In genomic region chr9:135342206-135343130, GRCh38 we compare ENCODE assay signal across 15 cellular contexts.
"Had no signal": no experiment of that assay in that cellular context is flagged by ENCODE, and none has a peak within 500 bp of the region (broad histone marks: within the 10 kb centered on the region; RNA-seq: fewer than 3 reads in every experiment).

No MANE protein-coding gene starts in this region.

- H3K36me3 Mint-ChIP-seq: activated naive CD8-positive, alpha-beta T cell treated with anti-CD3 and anti-CD28 coated beads for 36 hours; immature natural killer cell; naive B cell; T-cell had no signal

- H3K4me3 ChIP-seq: tibial nerve, vagina had no signal

- H3K4me1 Mint-ChIP-seq: activated naive CD8-positive, alpha-beta T cell treated with anti-CD3 and anti-CD28 coated beads for 36 hours; immature natural killer cell; naive B cell; T-cell had no signal

- H3K27ac ChIP-seq: tibial nerve, vagina had no signal

- H3K9me3 ChIP-seq: tibial nerve, vagina had no signal

- H3K36me3 ChIP-seq: tibial nerve, vagina had no signal

- H3K27me3 ChIP-seq: vagina had no signal

- H3K4me3 Mint-ChIP-seq: activated naive CD8-positive, alpha-beta T cell treated with anti-CD3 and anti-CD28 coated beads for 36 hours; endodermal cell; immature natural killer cell; naive B cell; T-cell had no signal

- DNase-seq: activated CD4-positive, CD25-positive, alpha-beta regulatory T cell treated with anti-CD3 and anti-CD28 coated beads, Interleukin-2, amount 50 U/mL, for 72 hours; activated effector memory CD4-positive, alpha-beta T cell treated with Interleukin-2 at 50 U/mL for 16 hours; activated naive CD8-positive, alpha-beta T cell treated with anti-CD3 and anti-CD28 coated beads for 36 hours; anterior cingulate cortex; immature natural killer cell; naive B cell; small intestine; stimulated activated CD4-positive, alpha-beta T cell treated with anti-CD3 and anti-CD28 coated beads, Interleukin-4, amount 100 ng/mL, for 4 hours; stimulated activated CD8-positive, alpha-beta memory T cell treated with anti-CD3 and anti-CD28 coated beads, Interleukin-4, amount 100 ng/mL, for 48 hours; stimulated activated naive CD4-positive, alpha-beta T cell treated with Interleukin-2 at 50 U/mL for 16 hours; T-cell; T-helper 9 cell had no signal

- H3K27ac Mint-ChIP-seq: activated naive CD8-positive, alpha-beta T cell treated with anti-CD3 and anti-CD28 coated beads for 36 hours; endodermal cell; immature natural killer cell; naive B cell; T-cell had no signal

- H3K9me3 Mint-ChIP-seq: activated naive CD8-positive, alpha-beta T cell treated with anti-CD3 and anti-CD28 coated beads for 36 hours; endodermal cell; immature natural killer cell; naive B cell; T-cell had no signal
